ENCODE assay signal across 23 cellular contexts in genomic region chr5:153610009-153610408, GRCh38.
DNase-seq lines count a peak whose midpoint lies in the region; ATAC-seq, FAIRE-seq and TF ChIP-seq lines count a peak whose summit lies in the region.
"Had no signal": no experiment of that assay in that cellular context is flagged by ENCODE, and none has a peak within 500 bp of the region (broad histone marks: within the 10 kb centered on the region; RNA-seq: fewer than 3 reads in every experiment).

No MANE protein-coding gene starts in this region.

- peak; percentile 34 for FAIRE-seq in keratinocyte (lab: Jason Lieb, UNC)
- FAIRE-seq: A549, D721Med, G401.6, GM12891 had no signal

- no peaks in the 10 kb centered on the region for H3K9me1 ChIP-seq in keratinocyte (ENCODE audit: control insufficient read depth, extremely low read depth, insufficient read depth, low read length)

- H3K27me3 ChIP-seq in right cardiac atrium (ENCODE audit: control insufficient read depth, insufficient read depth), result no peaks in the 10 kb centered on the region
- H3K27me3 ChIP-seq in keratinocyte (ENCODE audit: control insufficient read depth, extremely low read depth, insufficient read depth, low read length), result no peaks in the 10 kb centered on the region
- H3K27me3 ChIP-seq: BLaER1 treated with 17β-estradiol and CSF1 and Interleukin-3, amounts not matched to agents 10 nM and 100 nM had no signal

- dilution Hi-C loops in keratinocyte (cut with MboI; ENCODE audit: extremely low pct_ligation_motif_present, low sequenced_read_pairs), result no loop called here

- no peaks in the 10 kb centered on the region for H3K9me2 ChIP-seq in OCI-LY7 (ENCODE audit: insufficient read depth, low read length)

- H3K4me2 ChIP-seq in OCI-LY7 (ENCODE audit: low read length), result no peak overlapping the region; the same call in 1 of the 2 replicates
- no peak overlapping the region for H3K4me2 ChIP-seq in keratinocyte (ENCODE audit: control insufficient read depth, extremely low read depth, insufficient read depth, low read depth, low read length)
- H3K4me2 ChIP-seq: A549 had no signal

- peak overlapping the region; percentile 92 for H2AFZ ChIP-seq in OCI-LY7 (ENCODE audit: low read length)
- no peak overlapping the region for H2AFZ ChIP-seq in keratinocyte (ENCODE audit: control insufficient read depth, low read length)

- no TSS peak for BruUV-seq in OCI-LY7 (replicated peaks; lab: Mats Ljungman, UMichigan)

- H3K4me1 ChIP-seq in right cardiac atrium (ENCODE audit: control insufficient read depth, insufficient read depth, low read length), result no peaks in the 10 kb centered on the region
- H3K4me1 ChIP-seq in OCI-LY7 (ENCODE audit: insufficient read depth, low read length, poor library complexity, severe bottlenecking), result peaks cover 52% of the 10 kb centered on the region
- no peaks in the 10 kb centered on the region for H3K4me1 ChIP-seq in keratinocyte (ENCODE audit: control insufficient read depth, extremely low read depth, insufficient read depth, low read length)
- H3K4me1 ChIP-seq: A549, Caco-2 had no signal

- no peak for DNase-seq in right cardiac atrium
- no peak for DNase-seq in cardiac septum (ENCODE audit: low spot score)
- DNase-seq in OCI-LY7 (ENCODE audit: low spot score), result no peak
- DNase-seq in keratinocyte (ENCODE audit: low read depth, low spot score), result no peak
- no peak for DNase-seq in osteocyte (ENCODE audit: extremely low spot score, unreplicated experiment)
- no peak for DNase-seq in A172 (ENCODE audit: low spot score)
- no peak for DNase-seq in germinal center (ENCODE audit: low spot score)
- no peak for DNase-seq in activated T-cell treated with anti-CD3 and anti-CD28 coated beads, Interleukin-2, amount 50 U/mL, for 4 hours
- DNase-seq: 8988T; AML-193; Caco-2; Calu3; CD4-positive, alpha-beta T cell; CD8-positive, alpha-beta T cell; DMS79 treated with DMSO at 0.1 percent for 48 hours; GF-D8 had no signal

- no peaks in the 10 kb centered on the region for H3K9me3 ChIP-seq in right cardiac atrium (ENCODE audit: control insufficient read depth, low read length)
- H3K9me3 ChIP-seq in OCI-LY7 (ENCODE audit: low read length), result peaks cover 4% of the 10 kb centered on the region; the same call in 1 of the 2 replicates
- H3K9me3 ChIP-seq in keratinocyte (ENCODE audit: control insufficient read depth, low read depth, low read length), result no peaks in the 10 kb centered on the region
- H3K9me3 ChIP-seq: A549; BLaER1 treated with 17β-estradiol and CSF1 and Interleukin-3, amounts not matched to agents 10 nM and 100 nM; Caco-2 had no signal

- no peak overlapping the region for H3K9ac ChIP-seq in keratinocyte (ENCODE audit: control insufficient read depth, extremely low read depth, insufficient read depth, low read length)
- H3K9ac ChIP-seq: BLaER1 treated with 17β-estradiol and CSF1 and Interleukin-3, amounts not matched to agents 10 nM and 100 nM had no signal

- H3K27ac ChIP-seq in right cardiac atrium (ENCODE audit: low read length) (no peak overlapping the region), OCI-LY7 (ENCODE audit: low read depth, low read length, poor library complexity, severe bottlenecking) (no peak overlapping the region), keratinocyte (ENCODE audit: control insufficient read depth, insufficient read depth, low read length) (no peak overlapping the region)
- H3K27ac ChIP-seq: A549; BLaER1 treated with 17β-estradiol and CSF1 and Interleukin-3, amounts not matched to agents 10 nM and 100 nM; C4-2B had no signal

- peak; percentile 29 to 69 for ATAC-seq in right cardiac atrium
- no peak for ATAC-seq in activated T-cell treated with anti-CD3 and anti-CD28 coated beads, Interleukin-2, amount 50 U/mL, for 4 hours
- ATAC-seq: A549; CD8-positive, alpha-beta T cell had no signal

- peak overlapping the region; percentile 9 for H3K27ac Mint-ChIP-seq in osteocyte (ENCODE audit: unreplicated experiment)
- H3K27ac Mint-ChIP-seq: B cell; CD4-positive, alpha-beta T cell; CD8-positive, alpha-beta T cell had no signal

- H3K9me3 Mint-ChIP-seq in osteocyte (ENCODE audit: unreplicated experiment), result no peaks in the 10 kb centered on the region
- no peaks in the 10 kb centered on the region for H3K9me3 Mint-ChIP-seq in activated T-cell treated with anti-CD3 and anti-CD28 coated beads, Interleukin-2, amount 50 U/mL, for 4 hours
- H3K9me3 Mint-ChIP-seq: CD4-positive, alpha-beta T cell; CD8-positive, alpha-beta T cell had no signal

- TF ChIP-seq CTCF in OCI-LY7 (conservative IDR thresholded peaks at IDR 0.05; ENCODE audit: low read length) (no peak), keratinocyte (optimal IDR thresholded peaks at IDR 0.05 in 1 of 3, IDR thresholded peaks at IDR 0.05 in 1 of 3, conservative IDR thresholded peaks at IDR 0.05 in 1 of 3; ENCODE audit: extremely low read depth in 1 of 3, insufficient read depth in 2 of 3, low read length in 3 of 3) (no peak), osteocyte (IDR thresholded peaks at IDR 0.05) (no peak)

- H3K4me3 Mint-ChIP-seq in osteocyte (ENCODE audit: unreplicated experiment), result no peak overlapping the region
- H3K4me3 Mint-ChIP-seq in activated T-cell treated with anti-CD3 and anti-CD28 coated beads, Interleukin-2, amount 50 U/mL, for 4 hours, result no peak overlapping the region
- H3K4me3 Mint-ChIP-seq: B cell; CD4-positive, alpha-beta T cell; CD8-positive, alpha-beta T cell had no signal

- H3K79me2 ChIP-seq in OCI-LY7 (ENCODE audit: insufficient read depth, low read depth, low read length), result no peaks in the 10 kb centered on the region
- no peaks in the 10 kb centered on the region for H3K79me2 ChIP-seq in keratinocyte (ENCODE audit: control insufficient read depth, insufficient read depth, low read length)

- intact Hi-C loops in right cardiac atrium (cut with DNase I), result no loop called here
- intact Hi-C loops in cardiac septum (cut with DNase I), result no loop called here
- intact Hi-C loops in OCI-LY7 (cut with micrococcal nuclease; ENCODE audit: unreplicated experiment), result no loop called here

- H4K20me1 ChIP-seq in OCI-LY7 (ENCODE audit: insufficient read depth, low read length) (no peaks in the 10 kb centered on the region), keratinocyte (ENCODE audit: control insufficient read depth, extremely low read depth, insufficient read depth, low read length) (no peaks in the 10 kb centered on the region)
- H4K20me1 ChIP-seq: BLaER1 treated with 17β-estradiol and CSF1 and Interleukin-3, amounts not matched to agents 10 nM and 100 nM had no signal

- H3K36me3 Mint-ChIP-seq in osteocyte (ENCODE audit: unreplicated experiment), result no peaks in the 10 kb centered on the region
- no peaks in the 10 kb centered on the region for H3K36me3 Mint-ChIP-seq in activated T-cell treated with anti-CD3 and anti-CD28 coated beads, Interleukin-2, amount 50 U/mL, for 4 hours (ENCODE audit: insufficient read depth)
- H3K36me3 Mint-ChIP-seq: CD8-positive, alpha-beta T cell had no signal

- POLR2A ChIA-PET in OCI-LY7 (lab: Charles Lee), result interaction anchor here (0.6 to 3.4 kb wide), 6 partner anchors 9 to 28 kb away, joined by 3 to 28 read pairs (median 6); no protein-coding TSS in a partner anchor

- no peaks in the 10 kb centered on the region for H3K27me3 Mint-ChIP-seq in osteocyte (ENCODE audit: unreplicated experiment)
- no peaks in the 10 kb centered on the region for H3K27me3 Mint-ChIP-seq in activated T-cell treated with anti-CD3 and anti-CD28 coated beads, Interleukin-2, amount 50 U/mL, for 4 hours (ENCODE audit: low read depth)
- H3K27me3 Mint-ChIP-seq: B cell had no signal

- H3K4me3 ChIP-seq in right cardiac atrium (ENCODE audit: low read length), result no peak overlapping the region
- no peak overlapping the region for H3K4me3 ChIP-seq in OCI-LY7 (ENCODE audit: low read depth, low read length, poor library complexity, severe bottlenecking)
- H3K4me3 ChIP-seq in keratinocyte (ENCODE audit: control insufficient read depth in 2 of 3, extremely low read depth in 1 of 3, insufficient read depth in 2 of 3, low read depth in 1 of 3, low read length in 3 of 3), result no peak overlapping the region
- H3K4me3 ChIP-seq: A549; BLaER1 treated with 17β-estradiol and CSF1 and Interleukin-3, amounts not matched to agents 10 nM and 100 nM had no signal

- peaks cover 35% of the 10 kb centered on the region for H3K4me1 Mint-ChIP-seq in osteocyte (ENCODE audit: unreplicated experiment)
- H3K4me1 Mint-ChIP-seq in activated T-cell treated with anti-CD3 and anti-CD28 coated beads, Interleukin-2, amount 50 U/mL, for 4 hours (ENCODE audit: low read depth), result no peaks in the 10 kb centered on the region
- H3K4me1 Mint-ChIP-seq: B cell had no signal

- CTCF ChIA-PET in OCI-LY7 (lab: Charles Lee; ENCODE audit: unreplicated experiment), result no interaction called here

- H3K36me3 ChIP-seq in OCI-LY7 (ENCODE audit: insufficient read depth, low read length) (no peaks in the 10 kb centered on the region), keratinocyte (ENCODE audit: control insufficient read depth in 2 of 2, extremely low read depth in 1 of 2, insufficient read depth in 2 of 2, low read length in 2 of 2) (no peaks in the 10 kb centered on the region)
- H3K36me3 ChIP-seq: BLaER1 treated with 17β-estradiol and CSF1 and Interleukin-3, amounts not matched to agents 10 nM and 100 nM had no signal

Comparison
In these comparisons a context has a peak if more than half of its experiments do, and no peak if none do; other contexts are left out.
1. ATAC-seq: peak in right cardiac atrium (2 of 2); none in activated T-cell treated with anti-CD3 and anti-CD28 coated beads, Interleukin-2, amount 50 U/mL, for 4 hours (0 of 2).